ENCODE assay signal across 1 cellular context in genomic region chr2:69893684-69894481, GRCh38.
TF ChIP-seq lines count a peak whose summit lies in the region.

A gene with protein sequence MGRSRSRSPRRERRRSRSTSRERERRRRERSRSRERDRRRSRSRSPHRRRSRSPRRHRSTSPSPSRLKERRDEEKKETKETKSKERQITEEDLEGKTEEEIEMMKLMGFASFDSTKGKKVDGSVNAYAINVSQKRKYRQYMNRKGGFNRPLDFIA (plus strand): TSS chr2:69893956. CDS start chr2:69893985, 29 bp downstream.

TF ChIP-seq in K562, 482 proteins besides CTCF, POLR2A, EP300 and RAD21 (continued from another document and continues in another):
- TF ChIP-seq ID3 (CRISPR knock-in tag; IDR thresholded peaks at IDR 0.05): no peak
- TF ChIP-seq ID3 (tag; IDR thresholded peaks at IDR 0.05): no peak
- TF ChIP-seq MCM5 (IDR thresholded peaks at IDR 0.05; ENCODE audit: low read depth): no peak
- no peak for TF ChIP-seq PPARD (CRISPR knock-in tag; IDR thresholded peaks at IDR 0.05)
- TF ChIP-seq ATF7 (IDR thresholded peaks at IDR 0.05): peak; percentile 66
- no peak for TF ChIP-seq ZNF696 (CRISPR knock-in tag; conservative IDR thresholded peaks at IDR 0.05)
- TF ChIP-seq RB1 (IDR thresholded peaks at IDR 0.05; ENCODE audit: low read depth): peak; percentile 71
- no peak for TF ChIP-seq PRDM10 (IDR thresholded peaks at IDR 0.05; ENCODE audit: partially characterized antibody)
- no peak for TF ChIP-seq ZNF583 (CRISPR knock-in tag; IDR thresholded peaks at IDR 0.05)
- 0 out of 2 replicates have a peak, but pooled peaks have one; percentile 23 for TF ChIP-seq HES1 (IDR thresholded peaks at IDR 0.05; ENCODE audit: low read depth)
- TF ChIP-seq, protein P1, sequence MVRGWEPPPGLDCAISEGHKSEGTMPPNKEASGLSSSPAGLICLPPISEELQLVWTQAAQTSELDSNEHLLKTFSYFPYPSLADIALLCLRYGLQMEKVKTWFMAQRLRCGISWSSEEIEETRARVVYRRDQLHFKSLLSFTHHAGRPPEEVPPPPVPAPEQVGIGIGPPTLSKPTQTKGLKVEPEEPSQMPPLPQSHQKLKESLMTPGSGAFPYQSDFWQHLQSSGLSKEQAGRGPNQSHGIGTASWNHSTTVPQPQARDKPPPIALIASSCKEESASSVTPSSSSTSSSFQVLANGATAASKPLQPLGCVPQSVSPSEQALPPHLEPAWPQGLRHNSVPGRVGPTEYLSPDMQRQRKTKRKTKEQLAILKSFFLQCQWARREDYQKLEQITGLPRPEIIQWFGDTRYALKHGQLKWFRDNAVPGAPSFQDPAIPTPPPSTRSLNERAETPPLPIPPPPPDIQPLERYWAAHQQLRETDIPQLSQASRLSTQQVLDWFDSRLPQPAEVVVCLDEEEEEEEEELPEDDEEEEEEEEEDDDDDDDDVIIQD (CRISPR knock-in tag; IDR thresholded peaks at IDR 0.05): no peak
- no peak for TF ChIP-seq SRSF9 (IDR thresholded peaks at IDR 0.05; ENCODE audit: borderline replicate concordance, low read depth, low read length)
- no peak for TF ChIP-seq ZFP1 (CRISPR knock-in tag; IDR thresholded peaks at IDR 0.05)
- TF ChIP-seq, protein P2, sequence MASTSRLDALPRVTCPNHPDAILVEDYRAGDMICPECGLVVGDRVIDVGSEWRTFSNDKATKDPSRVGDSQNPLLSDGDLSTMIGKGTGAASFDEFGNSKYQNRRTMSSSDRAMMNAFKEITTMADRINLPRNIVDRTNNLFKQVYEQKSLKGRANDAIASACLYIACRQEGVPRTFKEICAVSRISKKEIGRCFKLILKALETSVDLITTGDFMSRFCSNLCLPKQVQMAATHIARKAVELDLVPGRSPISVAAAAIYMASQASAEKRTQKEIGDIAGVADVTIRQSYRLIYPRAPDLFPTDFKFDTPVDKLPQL (IDR thresholded peaks at IDR 0.05; ENCODE audit: extremely low read depth, insufficient read length): no peak
- no peak for TF ChIP-seq ZBTB43 (CRISPR knock-in tag; IDR thresholded peaks at IDR 0.05)
- no peak for TF ChIP-seq GATAD2B (IDR thresholded peaks at IDR 0.05; ENCODE audit: borderline replicate concordance)
- peak; percentile 59; the same call in 1 of the 2 replicates for TF ChIP-seq THRAP3 (IDR thresholded peaks at IDR 0.05; ENCODE audit: borderline replicate concordance)
- TF ChIP-seq KDM2B (CRISPR knock-in tag; IDR thresholded peaks at IDR 0.05): no peak
- no peak for TF ChIP-seq ZNF280A (IDR thresholded peaks at IDR 0.05; ENCODE audit: low read depth, partially characterized antibody)
- no peak for TF ChIP-seq SLC30A9 (CRISPR knock-in tag; IDR thresholded peaks at IDR 0.05)
- TF ChIP-seq, protein P3, sequence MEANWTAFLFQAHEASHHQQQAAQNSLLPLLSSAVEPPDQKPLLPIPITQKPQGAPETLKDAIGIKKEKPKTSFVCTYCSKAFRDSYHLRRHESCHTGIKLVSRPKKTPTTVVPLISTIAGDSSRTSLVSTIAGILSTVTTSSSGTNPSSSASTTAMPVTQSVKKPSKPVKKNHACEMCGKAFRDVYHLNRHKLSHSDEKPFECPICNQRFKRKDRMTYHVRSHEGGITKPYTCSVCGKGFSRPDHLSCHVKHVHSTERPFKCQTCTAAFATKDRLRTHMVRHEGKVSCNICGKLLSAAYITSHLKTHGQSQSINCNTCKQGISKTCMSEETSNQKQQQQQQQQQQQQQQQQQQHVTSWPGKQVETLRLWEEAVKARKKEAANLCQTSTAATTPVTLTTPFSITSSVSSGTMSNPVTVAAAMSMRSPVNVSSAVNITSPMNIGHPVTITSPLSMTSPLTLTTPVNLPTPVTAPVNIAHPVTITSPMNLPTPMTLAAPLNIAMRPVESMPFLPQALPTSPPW (CRISPR knock-in tag; IDR thresholded peaks at IDR 0.05): peak; percentile 50; the same call in 1 of the 2 replicates
- no peak for TF ChIP-seq E4F1 (CRISPR knock-in tag; IDR thresholded peaks at IDR 0.05; ENCODE audit: borderline replicate concordance)
- no peak for TF ChIP-seq SIRT6 (IDR thresholded peaks at IDR 0.05; ENCODE audit: low read depth, low read length)
- peak; percentile 77 for TF ChIP-seq NR2C2 (CRISPR knock-in tag; IDR thresholded peaks at IDR 0.05)
- peak; percentile 96 for TF ChIP-seq NR2C2 (tag; IDR thresholded peaks at IDR 0.05)
- TF ChIP-seq ZNF764 (CRISPR knock-in tag; IDR thresholded peaks at IDR 0.05; ENCODE audit: low read depth): no peak
- no peak for TF ChIP-seq NFE2 (IDR thresholded peaks at IDR 0.05; ENCODE audit: low read depth)
- TF ChIP-seq SAP30 (IDR thresholded peaks at IDR 0.05; ENCODE audit: borderline replicate concordance, insufficient read depth, low read depth, low read length, poor library complexity, severe bottlenecking): no peak
- no peak for TF ChIP-seq ZNF217 (CRISPR knock-in tag; IDR thresholded peaks at IDR 0.05)
- TF ChIP-seq ZNF175 (CRISPR knock-in tag; IDR thresholded peaks at IDR 0.05; ENCODE audit: low read depth): no peak
- peak; percentile 76 for TF ChIP-seq NEUROD1 (IDR thresholded peaks at IDR 0.05; ENCODE audit: borderline replicate concordance, low read depth, low read length, partially characterized antibody)
- TF ChIP-seq ZNF263 (CRISPR knock-in tag; IDR thresholded peaks at IDR 0.05; ENCODE audit: borderline replicate concordance): peak; percentile 22; the same call in 1 of the 2 replicates
- no peak for TF ChIP-seq ILK (tag; IDR thresholded peaks at IDR 0.05; ENCODE audit: borderline replicate concordance, low read depth)
- TF ChIP-seq ZNF561 (CRISPR knock-in tag; conservative IDR thresholded peaks at IDR 0.05): no peak
- TF ChIP-seq BCOR (IDR thresholded peaks at IDR 0.05): peak; percentile 31
- TF ChIP-seq ARHGAP35 (IDR thresholded peaks at IDR 0.05; ENCODE audit: partially characterized antibody): no peak
- TF ChIP-seq ZNF384 (IDR thresholded peaks at IDR 0.05; ENCODE audit: low read depth, low read length): no peak
- no peak for TF ChIP-seq XRCC3 (IDR thresholded peaks at IDR 0.05)
- peak; percentile 70 for TF ChIP-seq TOE1 (IDR thresholded peaks at IDR 0.05; ENCODE audit: borderline replicate concordance)
- 0 out of 2 replicates have a peak, but pooled peaks have one; percentile 51 for TF ChIP-seq TOE1 (CRISPR knock-in tag; IDR thresholded peaks at IDR 0.05; ENCODE audit: borderline replicate concordance, low read depth)
- TF ChIP-seq ELF4 (CRISPR knock-in tag; IDR thresholded peaks at IDR 0.05): no peak
- TF ChIP-seq GTF2A2 (tag; IDR thresholded peaks at IDR 0.05): peak; percentile 97
- no peak for TF ChIP-seq PCBP1 (IDR thresholded peaks at IDR 0.05; ENCODE audit: low read depth, low read length, poor library complexity, severe bottlenecking)
- TF ChIP-seq SAFB2 (IDR thresholded peaks at IDR 0.05; ENCODE audit: borderline replicate concordance, low read depth, low read length, severe bottlenecking): no peak
- TF ChIP-seq ZNF695 (CRISPR knock-in tag; IDR thresholded peaks at IDR 0.05): no peak
- no peak for TF ChIP-seq PHB (CRISPR knock-in tag; IDR thresholded peaks at IDR 0.05)
- peak; percentile 91 for TF ChIP-seq C11orf30 (IDR thresholded peaks at IDR 0.05; ENCODE audit: low read depth)
- TF ChIP-seq ZKSCAN1 (IDR thresholded peaks at IDR 0.05; ENCODE audit: low read depth, low read length): no peak
- TF ChIP-seq ATF6 (CRISPR knock-in tag; IDR thresholded peaks at IDR 0.05): 0 out of 2 replicates have a peak, but pooled peaks have one; percentile 80
- peak; percentile 78 for TF ChIP-seq HCFC1 (IDR thresholded peaks at IDR 0.05; ENCODE audit: low read depth, low read length)
